Comparison of ENCODE assay signal across 7 cellular contexts in genomic region chr11:86802601-86803051, GRCh38.
DNase-seq lines count a peak whose midpoint lies in the region; ATAC-seq, FAIRE-seq and TF ChIP-seq lines count a peak whose summit lies in the region.

No MANE protein-coding gene starts in this region.

- H3K36me3 ChIP-seq in DOHH2 (ENCODE audit: control insufficient read depth, low read length), result no peaks in the 10 kb centered on the region

- H3K27me3 ChIP-seq in DOHH2 (ENCODE audit: control insufficient read depth, low read length), result peaks cover 10% of the 10 kb centered on the region; the same call in 1 of the 2 replicates

- H3K4me1 Mint-ChIP-seq in memory B cell, result peaks cover 8% of the 10 kb centered on the region

- no peaks in the 10 kb centered on the region for H3F3A ChIP-seq in DOHH2 (ENCODE audit: control insufficient read depth, insufficient read depth)

- peaks cover 22% of the 10 kb centered on the region for H3K27me3 Mint-ChIP-seq in memory B cell

- ATAC-seq in memory B cell (ENCODE audit: low read depth), result peak; percentile 31
- ATAC-seq in GM21526 (IDR thresholded peaks at IDR 0.05; ENCODE audit: low FRiP score, unreplicated experiment), result no peak

- FAIRE-seq in urothelium cell line (lab: Jason Lieb, UNC), result no peak

- peak; percentile 59 for DNase-seq in HCEC 1CT
- DNase-seq in NCI-H510A (lab: John Stamatoyannopoulos, UW), result peak; percentile 47
- peak; percentile 72 for DNase-seq in cerebellar cortex (ENCODE audit: low spot score)
- no peak for DNase-seq in memory B cell (ENCODE audit: low spot score in 2 of 2)
- DNase-seq in urothelium cell line (ENCODE audit: low spot score), result peak; percentile 59

- no peaks in the 10 kb centered on the region for H3K9me2 ChIP-seq in DOHH2 (replicated peaks; ENCODE audit: control insufficient read depth, low read length)

- no peaks in the 10 kb centered on the region for H3K9me3 ChIP-seq in DOHH2 (ENCODE audit: control insufficient read depth, insufficient read depth, low read length)

- peak; percentile 42 for TF ChIP-seq CTCF in DOHH2 (IDR thresholded peaks at IDR 0.05; ENCODE audit: low read depth, low read length, poor library complexity, severe bottlenecking)

- H3K27ac Mint-ChIP-seq in memory B cell, result no peak overlapping the region

- no peaks in the 10 kb centered on the region for H4K20me1 ChIP-seq in DOHH2 (ENCODE audit: control insufficient read depth, insufficient read depth, low read depth, low read length)

- H3K4me1 ChIP-seq in DOHH2 (ENCODE audit: control insufficient read depth, low read length), result no peaks in the 10 kb centered on the region

- H3K4me2 ChIP-seq in DOHH2 (ENCODE audit: low read length), result no peak overlapping the region

- H3K27ac ChIP-seq in DOHH2 (ENCODE audit: low read depth, low read length), result no peak overlapping the region

- no peaks in the 10 kb centered on the region for H3K79me2 ChIP-seq in DOHH2 (ENCODE audit: control insufficient read depth, low read length)

- no peaks in the 10 kb centered on the region for H3K9me3 Mint-ChIP-seq in memory B cell

- no peak overlapping the region for H3K4me3 Mint-ChIP-seq in memory B cell

- H3K36me3 Mint-ChIP-seq in memory B cell, result no peaks in the 10 kb centered on the region

- no peak overlapping the region for H3K4me3 ChIP-seq in DOHH2 (ENCODE audit: low read length)

Comparison
In these comparisons a context has a peak if more than half of its experiments do, and no peak if none do; other contexts are left out.
1. DNase-seq: peak in HCEC 1CT (single experiment), NCI-H510A (single experiment), cerebellar cortex (single experiment) and urothelium cell line (single experiment); none in memory B cell (0 of 2).